1 cellular context compared by ENCODE assay signal in the genomic region with DNA sequence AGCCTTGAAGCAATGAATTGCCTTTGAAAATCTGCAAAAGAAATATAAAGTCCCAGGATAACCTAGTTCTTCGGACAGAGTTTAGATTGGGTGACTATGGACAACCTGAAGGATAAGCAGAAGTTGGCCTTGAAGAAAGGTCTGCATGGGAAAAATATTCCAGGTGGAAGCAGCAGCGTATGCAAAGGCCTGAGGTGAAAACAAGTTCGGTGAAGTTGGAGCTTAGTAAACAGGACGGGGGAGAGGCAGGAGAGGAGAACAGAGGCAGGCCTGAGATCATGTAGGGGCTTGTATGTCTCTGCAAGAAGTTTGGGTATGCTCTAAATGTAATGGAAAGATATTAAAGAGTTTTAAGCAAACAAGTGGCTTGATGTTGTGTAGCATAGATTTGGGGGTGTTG.
TF ChIP-seq lines count a peak whose summit lies in the region.

No MANE protein-coding gene starts in this region.

TF ChIP-seq in GM23338, 12 proteins besides CTCF, POLR2A, EP300 and RAD21 (continued from another document):
- TF ChIP-seq, protein P1, sequence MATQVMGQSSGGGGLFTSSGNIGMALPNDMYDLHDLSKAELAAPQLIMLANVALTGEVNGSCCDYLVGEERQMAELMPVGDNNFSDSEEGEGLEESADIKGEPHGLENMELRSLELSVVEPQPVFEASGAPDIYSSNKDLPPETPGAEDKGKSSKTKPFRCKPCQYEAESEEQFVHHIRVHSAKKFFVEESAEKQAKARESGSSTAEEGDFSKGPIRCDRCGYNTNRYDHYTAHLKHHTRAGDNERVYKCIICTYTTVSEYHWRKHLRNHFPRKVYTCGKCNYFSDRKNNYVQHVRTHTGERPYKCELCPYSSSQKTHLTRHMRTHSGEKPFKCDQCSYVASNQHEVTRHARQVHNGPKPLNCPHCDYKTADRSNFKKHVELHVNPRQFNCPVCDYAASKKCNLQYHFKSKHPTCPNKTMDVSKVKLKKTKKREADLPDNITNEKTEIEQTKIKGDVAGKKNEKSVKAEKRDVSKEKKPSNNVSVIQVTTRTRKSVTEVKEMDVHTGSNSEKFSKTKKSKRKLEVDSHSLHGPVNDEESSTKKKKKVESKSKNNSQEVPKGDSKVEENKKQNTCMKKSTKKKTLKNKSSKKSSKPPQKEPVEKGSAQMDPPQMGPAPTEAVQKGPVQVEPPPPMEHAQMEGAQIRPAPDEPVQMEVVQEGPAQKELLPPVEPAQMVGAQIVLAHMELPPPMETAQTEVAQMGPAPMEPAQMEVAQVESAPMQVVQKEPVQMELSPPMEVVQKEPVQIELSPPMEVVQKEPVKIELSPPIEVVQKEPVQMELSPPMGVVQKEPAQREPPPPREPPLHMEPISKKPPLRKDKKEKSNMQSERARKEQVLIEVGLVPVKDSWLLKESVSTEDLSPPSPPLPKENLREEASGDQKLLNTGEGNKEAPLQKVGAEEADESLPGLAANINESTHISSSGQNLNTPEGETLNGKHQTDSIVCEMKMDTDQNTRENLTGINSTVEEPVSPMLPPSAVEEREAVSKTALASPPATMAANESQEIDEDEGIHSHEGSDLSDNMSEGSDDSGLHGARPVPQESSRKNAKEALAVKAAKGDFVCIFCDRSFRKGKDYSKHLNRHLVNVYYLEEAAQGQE (IDR thresholded peaks at IDR 0.05; ENCODE audit: unreplicated experiment) = no peak
- TF ChIP-seq, protein P2, sequence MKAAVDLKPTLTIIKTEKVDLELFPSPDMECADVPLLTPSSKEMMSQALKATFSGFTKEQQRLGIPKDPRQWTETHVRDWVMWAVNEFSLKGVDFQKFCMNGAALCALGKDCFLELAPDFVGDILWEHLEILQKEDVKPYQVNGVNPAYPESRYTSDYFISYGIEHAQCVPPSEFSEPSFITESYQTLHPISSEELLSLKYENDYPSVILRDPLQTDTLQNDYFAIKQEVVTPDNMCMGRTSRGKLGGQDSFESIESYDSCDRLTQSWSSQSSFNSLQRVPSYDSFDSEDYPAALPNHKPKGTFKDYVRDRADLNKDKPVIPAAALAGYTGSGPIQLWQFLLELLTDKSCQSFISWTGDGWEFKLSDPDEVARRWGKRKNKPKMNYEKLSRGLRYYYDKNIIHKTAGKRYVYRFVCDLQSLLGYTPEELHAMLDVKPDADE (IDR thresholded peaks at IDR 0.05) = no peak
- TF ChIP-seq POLR2AphosphoS5 (IDR thresholded peaks at IDR 0.05; ENCODE audit: low read depth) (no peak), ZNF114 (CRISPR knock-in tag; IDR thresholded peaks at IDR 0.05) (no peak), EZH2phosphoT487 (IDR thresholded peaks at IDR 0.05; ENCODE audit: unreplicated experiment) (no peak)
